Comparison of ENCODE assay signal across 8 cellular contexts in genomic region chr20:31717478-31717946, GRCh38. TPM values are rescaled to one million over a fixed set of nuclear protein-coding genes. Genes with fewer than 3 reads are reported as not detected.
DNase-seq lines count a peak whose midpoint lies in the region; ATAC-seq and TF ChIP-seq lines count a peak whose summit lies in the region.

No MANE protein-coding gene starts in this region.

- no peak for DNase-seq in heart right ventricle
- no peak for DNase-seq in cardiac septum (ENCODE audit: low spot score)
- no peak for DNase-seq in dorsolateral prefrontal cortex
- no peak for DNase-seq in HEK293T (ENCODE audit: extremely low spot score)
- no peak for DNase-seq in iPS-NIHi7 (ENCODE audit: extremely low spot score)
- no peak for DNase-seq in HCEC 1CT

- H3K4me1 ChIP-seq in heart right ventricle, result peaks cover 21 to 96% (median 87%) of the 10 kb centered on the region in 9 donors

- no peak for ATAC-seq in heart right ventricle
- ATAC-seq in HG03575 (IDR thresholded peaks at IDR 0.05; ENCODE audit: extremely low read depth, insufficient number of reproducible peaks, low FRiP score, unreplicated experiment), result peak; percentile 37

- H3K9me3 ChIP-seq in heart right ventricle, result no peaks in the 10 kb centered on the region

- peaks cover 0 to 72% (median 0%) of the 10 kb centered on the region in 9 donors for H3K36me3 ChIP-seq in heart right ventricle

- H3K27me3 ChIP-seq in heart right ventricle (no peaks in the 10 kb centered on the region), dorsolateral prefrontal cortex (no peaks in the 10 kb centered on the region)

- WGBS in heart right ventricle, 2 donors, result 53 to 69% methylated on average over 3 of the region's 3 CpGs

- H3K27ac ChIP-seq in heart right ventricle, result peak overlapping the region; percentile 32 to 100 (median 99)
- H3K27ac ChIP-seq in dorsolateral prefrontal cortex, result peak overlapping the region; percentile 68 to 100 (median 99)
- H3K27ac ChIP-seq in skin epidermis, result peak overlapping the region in 18 of 21 experiments; percentile 2 to 96 (median 48)

- POLR2A ChIA-PET in HEK293T (lab: Yijun Ruan, JAX), result no interaction called here

- CTCF ChIA-PET in HEK293T (lab: Yijun Ruan, JAX), result no interaction called here

- intact Hi-C loops in heart right ventricle (cut with DNase I) (loop anchor here in 2 of 10 donors (10.0 kb wide), 1 partner anchor 153 kb away; no protein-coding TSS in a partner anchor), cardiac septum (cut with DNase I) (no loop called here), dorsolateral prefrontal cortex (cut with DNase I) (no loop called here)

- H3K4me3 ChIP-seq in heart right ventricle (peak overlapping the region in 8 of 10 donors; percentile 72 to 93 (median 83)), dorsolateral prefrontal cortex (peak overlapping the region; percentile 6 to 100 (median 83)), skin epidermis (no peak overlapping the region)

- TF ChIP-seq CTCF in heart right ventricle (IDR thresholded peaks at IDR 0.05), result no peak
- TF ChIP-seq CTCF in dorsolateral prefrontal cortex (IDR thresholded peaks at IDR 0.05 in 54 of 56, conservative IDR thresholded peaks at IDR 0.05 in 2 of 56; ENCODE audit: low read depth in 1 of 56, partially characterized antibody in 56 of 56), result no peak

TF ChIP-seq in HEK293T, 16 proteins besides CTCF, POLR2A, EP300 and RAD21:
- TF ChIP-seq ARNT (IDR thresholded peaks at IDR 0.05) (no peak), FOXA1 (IDR thresholded peaks at IDR 0.05) (no peak), CTBP1 (IDR thresholded peaks at IDR 0.05; ENCODE audit: borderline replicate concordance) (no peak), SP1 (IDR thresholded peaks at IDR 0.05) (no peak), LEF1 (IDR thresholded peaks at IDR 0.05; ENCODE audit: borderline replicate concordance) (no peak), ELF4 (IDR thresholded peaks at IDR 0.05) (no peak), ZNF384 (IDR thresholded peaks at IDR 0.05) (no peak), L3MBTL2 (conservative IDR thresholded peaks at IDR 0.05) (no peak), NFRKB (IDR thresholded peaks at IDR 0.05) (no peak), FOXM1 (IDR thresholded peaks at IDR 0.05; ENCODE audit: borderline replicate concordance) (no peak), FOXK2 (IDR thresholded peaks at IDR 0.05) (no peak), HDGF (IDR thresholded peaks at IDR 0.05; ENCODE audit: borderline replicate concordance) (no peak)
- TF ChIP-seq, protein P1, sequence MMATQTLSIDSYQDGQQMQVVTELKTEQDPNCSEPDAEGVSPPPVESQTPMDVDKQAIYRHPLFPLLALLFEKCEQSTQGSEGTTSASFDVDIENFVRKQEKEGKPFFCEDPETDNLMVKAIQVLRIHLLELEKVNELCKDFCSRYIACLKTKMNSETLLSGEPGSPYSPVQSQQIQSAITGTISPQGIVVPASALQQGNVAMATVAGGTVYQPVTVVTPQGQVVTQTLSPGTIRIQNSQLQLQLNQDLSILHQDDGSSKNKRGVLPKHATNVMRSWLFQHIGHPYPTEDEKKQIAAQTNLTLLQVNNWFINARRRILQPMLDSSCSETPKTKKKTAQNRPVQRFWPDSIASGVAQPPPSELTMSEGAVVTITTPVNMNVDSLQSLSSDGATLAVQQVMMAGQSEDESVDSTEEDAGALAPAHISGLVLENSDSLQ (IDR thresholded peaks at IDR 0.05), result no peak

RNA-seq across cellular contexts. Expression of gene BCL2L1, which starts 5.2 kb away (rescaled TPM):
- 10 to 100 TPM; 34.7 to 97.4 (median 45.9) TPM for total RNA-seq in heart right ventricle
- 100 to 1,000 TPM in 1 of 2 donors, 10 to 100 TPM in 1; 35.2 to 128 TPM for polyA plus RNA-seq in heart right ventricle
- total RNA-seq in cardiac septum, result 42.5 TPM
- total RNA-seq in dorsolateral prefrontal cortex, result 100 to 1,000 TPM in 77 of 120 experiments, 10 to 100 TPM in 43; 79.5 to 144 (median 103) TPM

RNA-seq across cellular contexts. Expression of gene TPX2, which starts 21.6 kb away (rescaled TPM):
- 1 to 10 TPM in 4 of 10 donors, under 1 TPM in 6; 0.17 to 9.6 (median 0.85) TPM for total RNA-seq in heart right ventricle
- polyA plus RNA-seq in heart right ventricle, result under 1 TPM; 0.29 to 0.72 TPM
- 0.78 TPM for total RNA-seq in cardiac septum
- total RNA-seq in dorsolateral prefrontal cortex, result 1 to 10 TPM; 1.1 to 4.1 (median 2.6) TPM

Comparison
In these comparisons a context has a peak if more than half of its experiments do, and no peak if none do; other contexts are left out.
1. H3K27ac ChIP-seq: peak in every context shown above with its lines; median percentile 99 in heart right ventricle; 99 in dorsolateral prefrontal cortex; 48 in skin epidermis.
2. H3K4me3 ChIP-seq: peak in heart right ventricle (8 of 10) and dorsolateral prefrontal cortex (59 of 59); none in skin epidermis (0 of 7).